ENCODE assay signal across 13 cellular contexts in the genomic region with DNA sequence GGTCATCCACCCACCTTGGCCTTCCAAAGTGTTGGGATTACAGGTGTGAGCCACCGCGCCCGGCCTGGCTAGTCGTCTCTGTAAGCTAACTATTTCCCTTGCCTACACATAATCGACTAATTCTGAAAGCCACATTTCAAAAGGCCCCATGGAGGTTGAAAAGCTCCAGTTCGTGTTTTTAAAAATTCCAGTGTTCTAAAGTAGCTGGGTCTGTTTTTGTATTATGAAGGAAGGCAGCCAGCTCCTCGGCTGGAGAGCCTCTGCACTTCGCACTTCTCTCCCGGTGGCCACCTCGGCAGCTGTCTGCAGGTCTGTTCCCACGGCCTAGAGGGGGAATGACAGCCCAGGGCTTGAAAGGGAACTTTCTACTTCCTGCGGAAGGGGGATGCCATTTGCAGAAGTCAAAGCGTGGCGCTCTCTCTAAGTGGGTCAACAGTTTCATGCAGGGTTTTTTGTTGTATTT. TPM values are rescaled to one million over a fixed set of nuclear protein-coding genes. Genes with fewer than 3 reads are reported as not detected.
A peak's percentile ranks its signal among the peaks of the same experiment; 100 is the strongest.
DNase-seq lines count a peak whose midpoint lies in the region; ATAC-seq lines count a peak whose summit lies in the region.
"Had no signal": no experiment of that assay in that cellular context is flagged by ENCODE, and none has a peak within 500 bp of the region (broad histone marks: within the 10 kb centered on the region; RNA-seq: fewer than 3 reads in every experiment).

No MANE protein-coding gene starts in this region.

- H3K27ac ChIP-seq in naive thymus-derived CD4-positive, alpha-beta T cell (ENCODE audit: low read depth, low read length), result no peak overlapping the region
- H3K27ac ChIP-seq: epithelial cell of prostate, testis had no signal

- DNase-seq in GDM1 (lab: John Stamatoyannopoulos, UW) (peak; percentile 84), Kasumi-1 (lab: John Stamatoyannopoulos, UW) (peak; percentile 37 to 51), putamen (ENCODE audit: low spot score) (no peak), globus pallidus (ENCODE audit: low spot score) (no peak), SKM-1 treated with dmso at 0.1 percent for 144 hours (lab: John Stamatoyannopoulos, UW; ENCODE audit: unreplicated experiment) (no peak)
- no peak for DNase-seq in activated T-helper 1 cell treated with anti-CD3 and anti-CD28 coated beads, Interleukin-12 subunit alpha, Interleukin-12 subunit beta, Interleukin-2, Interleukin-4 antibody, amounts not matched to agents 30 ng/mL and 10 ng/mL and 1 ng/mL, durations not matched to agents 14 hours and 24 hours and 36 hours (ENCODE audit: low spot score)
- peak in 3 of 9 donors; percentile 25 to 38 (median 27) for DNase-seq in naive thymus-derived CD4-positive, alpha-beta T cell
- DNase-seq: anterior cingulate cortex, DMS53, testis had no signal

- peaks cover 3% of the 10 kb centered on the region for H3K27me3 Mint-ChIP-seq in activated T-helper 1 cell treated with anti-CD3 and anti-CD28 coated beads, Interleukin-12 subunit alpha, Interleukin-12 subunit beta, Interleukin-2, Interleukin-4 antibody, amounts not matched to agents 30 ng/mL and 10 ng/mL and 1 ng/mL, durations not matched to agents 14 hours and 24 hours and 36 hours (ENCODE audit: insufficient read depth)
- no peaks in the 10 kb centered on the region for H3K27me3 Mint-ChIP-seq in naive thymus-derived CD4-positive, alpha-beta T cell

- H3K4me3 Mint-ChIP-seq in activated T-helper 1 cell treated with anti-CD3 and anti-CD28 coated beads, Interleukin-12 subunit alpha, Interleukin-12 subunit beta, Interleukin-2, Interleukin-4 antibody, amounts not matched to agents 30 ng/mL and 10 ng/mL and 1 ng/mL, durations not matched to agents 14 hours and 24 hours and 36 hours, result peak overlapping the region; percentile 69
- H3K4me3 Mint-ChIP-seq in naive thymus-derived CD4-positive, alpha-beta T cell, result peak overlapping the region; percentile 40 to 78 (median 69)

- peaks cover 11 to 20% of the 10 kb centered on the region in 2 donors for H3K4me1 ChIP-seq in naive thymus-derived CD4-positive, alpha-beta T cell (ENCODE audit: control insufficient read depth in 2 of 2, insufficient read depth in 2 of 2, low read length in 2 of 2)

- no peaks in the 10 kb centered on the region for H3K27me3 ChIP-seq in naive thymus-derived CD4-positive, alpha-beta T cell (ENCODE audit: control insufficient read depth in 2 of 2, insufficient read depth in 2 of 2, low read length in 2 of 2)
- H3K27me3 ChIP-seq: testis had no signal

- intact Hi-C loops in activated T-helper 1 cell treated with anti-CD3 and anti-CD28 coated beads, Interleukin-12 subunit alpha, Interleukin-12 subunit beta, Interleukin-2, Interleukin-4 antibody, amounts not matched to agents 30 ng/mL and 10 ng/mL and 1 ng/mL, durations not matched to agents 14 hours and 24 hours and 36 hours (cut with micrococcal nuclease), result no loop called here
- intact Hi-C loops in naive thymus-derived CD4-positive, alpha-beta T cell (cut with micrococcal nuclease), result no loop called here

- H3K4me3 ChIP-seq in naive thymus-derived CD4-positive, alpha-beta T cell (ENCODE audit: low read length), result no peak overlapping the region
- H3K4me3 ChIP-seq: testis had no signal

- no peaks in the 10 kb centered on the region for H3K9me3 Mint-ChIP-seq in activated T-helper 1 cell treated with anti-CD3 and anti-CD28 coated beads, Interleukin-12 subunit alpha, Interleukin-12 subunit beta, Interleukin-2, Interleukin-4 antibody, amounts not matched to agents 30 ng/mL and 10 ng/mL and 1 ng/mL, durations not matched to agents 14 hours and 24 hours and 36 hours
- H3K9me3 Mint-ChIP-seq in naive thymus-derived CD4-positive, alpha-beta T cell, result peaks cover 0 to 4% (median 0%) of the 10 kb centered on the region in 11 donors

- H3K9me3 ChIP-seq in naive thymus-derived CD4-positive, alpha-beta T cell (ENCODE audit: control insufficient read depth in 2 of 3, low read length in 3 of 3), result no peaks in the 10 kb centered on the region
- H3K9me3 ChIP-seq: testis had no signal

- peaks cover 50% of the 10 kb centered on the region for H3K4me1 Mint-ChIP-seq in activated T-helper 1 cell treated with anti-CD3 and anti-CD28 coated beads, Interleukin-12 subunit alpha, Interleukin-12 subunit beta, Interleukin-2, Interleukin-4 antibody, amounts not matched to agents 30 ng/mL and 10 ng/mL and 1 ng/mL, durations not matched to agents 14 hours and 24 hours and 36 hours (ENCODE audit: low read depth)
- H3K4me1 Mint-ChIP-seq in naive thymus-derived CD4-positive, alpha-beta T cell, result peaks cover 21 to 47% (median 35%) of the 10 kb centered on the region in 7 donors

- POLR2A ChIA-PET in naive thymus-derived CD4-positive, alpha-beta T cell (lab: Charles Lee), result interaction anchor here (0.6 to 1.5 kb wide), 8 partner anchors 10 to 1404 kb away, joined by 3 to 8 read pairs (median 3); partner anchors contain the start of genes NCBP3 and TSR1

- H3K36me3 Mint-ChIP-seq in activated T-helper 1 cell treated with anti-CD3 and anti-CD28 coated beads, Interleukin-12 subunit alpha, Interleukin-12 subunit beta, Interleukin-2, Interleukin-4 antibody, amounts not matched to agents 30 ng/mL and 10 ng/mL and 1 ng/mL, durations not matched to agents 14 hours and 24 hours and 36 hours (ENCODE audit: low read depth), result no peaks in the 10 kb centered on the region
- peaks cover 0 to 3% (median 0%) of the 10 kb centered on the region in 5 donors for H3K36me3 Mint-ChIP-seq in naive thymus-derived CD4-positive, alpha-beta T cell

- peak overlapping the region; percentile 82 for H3K27ac Mint-ChIP-seq in activated T-helper 1 cell treated with anti-CD3 and anti-CD28 coated beads, Interleukin-12 subunit alpha, Interleukin-12 subunit beta, Interleukin-2, Interleukin-4 antibody, amounts not matched to agents 30 ng/mL and 10 ng/mL and 1 ng/mL, durations not matched to agents 14 hours and 24 hours and 36 hours
- H3K27ac Mint-ChIP-seq in naive thymus-derived CD4-positive, alpha-beta T cell, result peak overlapping the region; percentile 65 to 93 (median 73)

- no peaks in the 10 kb centered on the region for H3K36me3 ChIP-seq in naive thymus-derived CD4-positive, alpha-beta T cell (ENCODE audit: control insufficient read depth in 2 of 3, insufficient read depth in 3 of 3, low read length in 3 of 3)

- peak; percentile 67 for ATAC-seq in naive thymus-derived CD4-positive, alpha-beta T cell
- no peak for ATAC-seq in GM21529 (IDR thresholded peaks at IDR 0.05; ENCODE audit: unreplicated experiment)

- CTCF ChIA-PET in naive thymus-derived CD4-positive, alpha-beta T cell (lab: Charles Lee), result interaction anchor here (0.6 to 8.6 kb wide), 5 partner anchors 14 to 221 kb away, joined by 3 to 154 read pairs (median 4); no protein-coding TSS in a partner anchor

RNA-seq across cellular contexts. Expression of gene HASPIN, which starts 16.9 kb away (rescaled TPM):
- total RNA-seq in activated T-helper 1 cell treated with anti-CD3 and anti-CD28 coated beads, Interleukin-12 subunit alpha, Interleukin-12 subunit beta, Interleukin-2, Interleukin-4 antibody, amounts not matched to agents 30 ng/mL and 10 ng/mL and 1 ng/mL, durations not matched to agents 14 hours and 24 hours and 36 hours, result 25.7 and 26.1 TPM in 2 replicates
- total RNA-seq in naive thymus-derived CD4-positive, alpha-beta T cell, result 10 to 100 TPM in 1 of 5 experiments, under 1 TPM in 4; 0.32 to 18.5 (median 0.35) TPM
- under 1 TPM in 1 of 2 donors, not detected in 1; 0.28 TPM for polyA plus RNA-seq in naive thymus-derived CD4-positive, alpha-beta T cell

RNA-seq across cellular contexts. Expression of gene P2RX5, which starts 44.7 kb away (rescaled TPM):
- total RNA-seq in activated T-helper 1 cell treated with anti-CD3 and anti-CD28 coated beads, Interleukin-12 subunit alpha, Interleukin-12 subunit beta, Interleukin-2, Interleukin-4 antibody, amounts not matched to agents 30 ng/mL and 10 ng/mL and 1 ng/mL, durations not matched to agents 14 hours and 24 hours and 36 hours, result 133 and 143 TPM in 2 replicates
- total RNA-seq in naive thymus-derived CD4-positive, alpha-beta T cell, result 10 to 100 TPM; 10.7 to 94.5 (median 24.6) TPM
- polyA plus RNA-seq in naive thymus-derived CD4-positive, alpha-beta T cell, result 10 to 100 TPM; 12.3 to 18.2 TPM
- total RNA-seq: H4 had no signal

Comparison
In these comparisons a context has a peak if more than half of its experiments do, and no peak if none do; other contexts are left out.
1. DNase-seq: peak in GDM1 (single experiment) and Kasumi-1 (2 of 2); none in activated T-helper 1 cell treated with anti-CD3 and anti-CD28 coated beads, Interleukin-12 subunit alpha, Interleukin-12 subunit beta, Interleukin-2, Interleukin-4 antibody, amounts not matched to agents 30 ng/mL and 10 ng/mL and 1 ng/mL, durations not matched to agents 14 hours and 24 hours and 36 hours (single experiment), putamen (single experiment), globus pallidus (single experiment) and SKM-1 treated with dmso at 0.1 percent for 144 hours (single experiment).